In genomic region chr10:35271086-35271834, GRCh38 we compare ENCODE assay signal across 19 cellular contexts.
A peak's percentile ranks its signal among the peaks of the same experiment; 100 is the strongest.
DNase-seq lines count a peak whose midpoint lies in the region; ATAC-seq and TF ChIP-seq lines count a peak whose summit lies in the region.
"Had no signal": no experiment of that assay in that cellular context is flagged by ENCODE, and none has a peak within 500 bp of the region (broad histone marks: within the 10 kb centered on the region; RNA-seq: fewer than 3 reads in every experiment).

No MANE protein-coding gene starts in this region.

- intact Hi-C loops in activated T-helper 2 cell treated with anti-CD3 and anti-CD28 coated beads, Interferon-gamma antibody, Interleukin-2, Interleukin-4, amounts not matched to agents 10 μg/mL and 5 μg/mL and 100 μg/mL, durations not matched to agents 14 hours and 24 hours and 36 hours (cut with micrococcal nuclease) = no loop called here

- peak overlapping the region; percentile 43 for H3K4me3 ChIP-seq in SK-N-MC
- no peak overlapping the region for H3K4me3 ChIP-seq in liver (ENCODE audit: low read depth in 1 of 3, low read length in 3 of 3)
- H3K4me3 ChIP-seq: upper lobe of left lung had no signal

- no peaks in the 10 kb centered on the region for H3K36me3 Mint-ChIP-seq in activated T-helper 2 cell treated with anti-CD3 and anti-CD28 coated beads, Interferon-gamma antibody, Interleukin-2, Interleukin-4, amounts not matched to agents 10 μg/mL and 5 μg/mL and 100 μg/mL, durations not matched to agents 14 hours and 24 hours and 36 hours (ENCODE audit: low read depth)

- no peaks in the 10 kb centered on the region for H3K9me3 Mint-ChIP-seq in activated T-helper 2 cell treated with anti-CD3 and anti-CD28 coated beads, Interferon-gamma antibody, Interleukin-2, Interleukin-4, amounts not matched to agents 10 μg/mL and 5 μg/mL and 100 μg/mL, durations not matched to agents 14 hours and 24 hours and 36 hours
- H3K9me3 Mint-ChIP-seq: activated naive CD4-positive, alpha-beta T cell treated with anti-CD3 and anti-CD28 coated beads, Interleukin-2, amount 50 U/mL, for 72 hours had no signal

- H3K36me3 ChIP-seq in SK-N-MC (ENCODE audit: insufficient read depth, low read length) (no peaks in the 10 kb centered on the region), liver (ENCODE audit: control insufficient read depth in 4 of 4, insufficient read depth in 3 of 4, low read depth in 1 of 4, low read length in 3 of 4) (no peaks in the 10 kb centered on the region)
- H3K36me3 ChIP-seq: upper lobe of left lung had no signal

- H3K9ac ChIP-seq in SK-N-MC (ENCODE audit: insufficient read length) (no peak overlapping the region), liver (ENCODE audit: low read depth in 1 of 2, low read length in 2 of 2) (peak overlapping the region in 1 of 2 donors; percentile 56)
- H3K9ac ChIP-seq: SK-N-SH had no signal

- WGBS in liver = 59% methylated on average over 5 of the region's 5 CpGs

- H3K4me3 Mint-ChIP-seq in activated T-helper 2 cell treated with anti-CD3 and anti-CD28 coated beads, Interferon-gamma antibody, Interleukin-2, Interleukin-4, amounts not matched to agents 10 μg/mL and 5 μg/mL and 100 μg/mL, durations not matched to agents 14 hours and 24 hours and 36 hours (ENCODE audit: low read depth) = no peak overlapping the region
- H3K4me3 Mint-ChIP-seq: activated CD8-positive, alpha-beta memory T cell treated with anti-CD3 and anti-CD28 coated beads, Interleukin-2, amount 10 ng/mL, durations not matched to agents 7 days and 5 days had no signal

- no peak for TF ChIP-seq RAD21 in liver (IDR thresholded peaks at IDR 0.05)

- TF ChIP-seq CTCF in liver (IDR thresholded peaks at IDR 0.05; ENCODE audit: low read depth, low read length, missing input control) = no peak

- no peak overlapping the region for H3K27ac Mint-ChIP-seq in activated T-helper 2 cell treated with anti-CD3 and anti-CD28 coated beads, Interferon-gamma antibody, Interleukin-2, Interleukin-4, amounts not matched to agents 10 μg/mL and 5 μg/mL and 100 μg/mL, durations not matched to agents 14 hours and 24 hours and 36 hours
- H3K27ac Mint-ChIP-seq: activated CD8-positive, alpha-beta memory T cell treated with anti-CD3 and anti-CD28 coated beads, Interleukin-2, amount 10 ng/mL, durations not matched to agents 7 days and 5 days had no signal

- H3K9me3 ChIP-seq in SK-N-MC (ENCODE audit: low read depth, low read length) = no peaks in the 10 kb centered on the region
- no peaks in the 10 kb centered on the region for H3K9me3 ChIP-seq in liver (ENCODE audit: control insufficient read depth in 4 of 4, low read length in 3 of 4)
- H3K9me3 ChIP-seq: SK-N-SH, upper lobe of left lung had no signal

- DNase-seq in DMS79 (lab: John Stamatoyannopoulos, UW) (peak; percentile 6), M059J (ENCODE audit: low read depth) (peak; percentile 73), SK-N-MC (ENCODE audit: low read depth, low spot score) (peak; percentile 73), 8988T (no peak)
- DNase-seq in activated T-helper 2 cell treated with anti-CD3 and anti-CD28 coated beads, Interferon-gamma antibody, Interleukin-2, Interleukin-4, amounts not matched to agents 10 μg/mL and 5 μg/mL and 100 μg/mL, durations not matched to agents 14 hours and 24 hours and 36 hours (ENCODE audit: low spot score) = no peak
- DNase-seq: activated CD8-positive, alpha-beta memory T cell treated with anti-CD3 and anti-CD28 coated beads, Interleukin-2, amount 10 ng/mL, durations not matched to agents 7 days and 5 days; AML-193; caudate nucleus; DND-41; KG1; NCI-H1694; retina; SK-N-SH; stimulated activated CD4-positive, alpha-beta T cell treated with anti-CD3 and anti-CD28 coated beads, Interleukin-2, amount 100 ng/mL, for 48 hours; upper lobe of left lung had no signal

- H3K4me1 ChIP-seq in liver (ENCODE audit: control insufficient read depth in 4 of 4, insufficient read depth in 4 of 4, low read length in 3 of 4) = peaks cover 11 to 26% (median 22%) of the 10 kb centered on the region in 4 donors

- peaks cover 15% of the 10 kb centered on the region for H3K4me1 Mint-ChIP-seq in activated T-helper 2 cell treated with anti-CD3 and anti-CD28 coated beads, Interferon-gamma antibody, Interleukin-2, Interleukin-4, amounts not matched to agents 10 μg/mL and 5 μg/mL and 100 μg/mL, durations not matched to agents 14 hours and 24 hours and 36 hours (ENCODE audit: low read depth)
- H3K4me1 Mint-ChIP-seq: activated CD8-positive, alpha-beta memory T cell treated with anti-CD3 and anti-CD28 coated beads, Interleukin-2, amount 10 ng/mL, durations not matched to agents 7 days and 5 days had no signal

- H3K27ac ChIP-seq in SK-N-MC (peak overlapping the region; percentile 91), liver (ENCODE audit: low read depth in 1 of 2, low read length in 2 of 2) (no peak overlapping the region)
- H3K27ac ChIP-seq: upper lobe of left lung had no signal

- H3K27me3 Mint-ChIP-seq in activated T-helper 2 cell treated with anti-CD3 and anti-CD28 coated beads, Interferon-gamma antibody, Interleukin-2, Interleukin-4, amounts not matched to agents 10 μg/mL and 5 μg/mL and 100 μg/mL, durations not matched to agents 14 hours and 24 hours and 36 hours (ENCODE audit: low read depth) = no peaks in the 10 kb centered on the region

- no peak for ATAC-seq in GM21723 (IDR thresholded peaks at IDR 0.05; ENCODE audit: unreplicated experiment)
- ATAC-seq in GM21381 (IDR thresholded peaks at IDR 0.05; ENCODE audit: unreplicated experiment) = no peak
- ATAC-seq: activated CD8-positive, alpha-beta memory T cell treated with anti-CD3 and anti-CD28 coated beads, Interleukin-2, amount 10 ng/mL, durations not matched to agents 7 days and 5 days had no signal

- no peaks in the 10 kb centered on the region for H3K27me3 ChIP-seq in liver (ENCODE audit: control insufficient read depth in 4 of 4, insufficient read depth in 4 of 4, low read length in 3 of 4)
- H3K27me3 ChIP-seq: upper lobe of left lung had no signal

TF ChIP-seq in liver, 16 proteins besides CTCF, POLR2A, EP300 and RAD21:
- TF ChIP-seq SP1 (IDR thresholded peaks at IDR 0.05) = no peak
- TF ChIP-seq FOXA1 (IDR thresholded peaks at IDR 0.05) = no peak
- TF ChIP-seq ATF3 (IDR thresholded peaks at IDR 0.05) = no peak
- no peak for TF ChIP-seq TAF1 (conservative IDR thresholded peaks at IDR 0.05)
- TF ChIP-seq HNF4A (conservative IDR thresholded peaks at IDR 0.05) = peak; percentile 8 to 23
- TF ChIP-seq RXRA (IDR thresholded peaks at IDR 0.05) = no peak
TF ChIP-seq in liver: peak in this region for 1.

Comparison
In these comparisons a context has a peak if more than half of its experiments do, and no peak if none do; other contexts are left out.
1. DNase-seq: peak in DMS79 (single experiment), M059J (single experiment) and SK-N-MC (single experiment); none in 8988T (single experiment) and activated T-helper 2 cell treated with anti-CD3 and anti-CD28 coated beads, Interferon-gamma antibody, Interleukin-2, Interleukin-4, amounts not matched to agents 10 μg/mL and 5 μg/mL and 100 μg/mL, durations not matched to agents 14 hours and 24 hours and 36 hours (single experiment).